Comparison of ENCODE assay signal across 8 cellular contexts in genomic region chr3:63864008-63864871, GRCh38. TPM values are rescaled to one million over a fixed set of nuclear protein-coding genes. Genes with fewer than 3 reads are reported as not detected.
DNase-seq lines count a peak whose midpoint lies in the region; ATAC-seq and TF ChIP-seq lines count a peak whose summit lies in the region.

No MANE protein-coding gene starts in this region.

- CTCF ChIA-PET in SK-N-SH (lab: Yijun Ruan, JAX): interaction anchor here (1.4 to 1.5 kb wide), 2 partner anchors 46 to 515 kb away, joined by 3 read pairs; partner anchors contain the start of gene C3orf49

- H3K9ac ChIP-seq in SK-N-SH: peak overlapping the region; percentile 89

- H3K4me3 ChIP-seq in SK-N-SH (ENCODE audit: low read depth in 2 of 2, low read length in 1 of 2) (peak overlapping the region; percentile 85 to 89), sigmoid colon (peak overlapping the region; percentile 91 to 99 (median 97))

- no peak for TF ChIP-seq POLR2A in sigmoid colon (IDR thresholded peaks at IDR 0.05)

- H4K20me1 ChIP-seq in SK-N-SH (ENCODE audit: insufficient read depth): no peaks in the 10 kb centered on the region

- TF ChIP-seq RAD21 in SK-N-SH (IDR thresholded peaks at IDR 0.05; ENCODE audit: low read length): no peak

- 1% methylated on average over 22 of the region's 90 CpGs for WGBS in SK-N-SH (ENCODE audit: low lambda C conversion rate)
- WGBS in sigmoid colon, 2 donors: 0 to 1% methylated on average over 90 of the region's 90 CpGs

- H3K4me1 ChIP-seq in SK-N-SH (ENCODE audit: control insufficient read depth in 1 of 2, insufficient read depth in 2 of 2, low read depth in 1 of 2, low read length in 1 of 2): peaks cover 6% of the 10 kb centered on the region in 2 experiments; a peak in 2 of 4 replicates
- H3K4me1 ChIP-seq in sigmoid colon: peaks cover 0 to 31% (median 24%) of the 10 kb centered on the region in 4 donors

- no peaks in the 10 kb centered on the region for H3F3A ChIP-seq in SK-N-SH (replicated peaks; ENCODE audit: insufficient read depth)

- H3K79me2 ChIP-seq in SK-N-SH (ENCODE audit: insufficient read depth): peaks cover 90% of the 10 kb centered on the region

- H3K9me2 ChIP-seq in SK-N-SH: no peaks in the 10 kb centered on the region

- H3K9me3 ChIP-seq in SK-N-SH (no peaks in the 10 kb centered on the region), sigmoid colon (no peaks in the 10 kb centered on the region)

- intact Hi-C loops in sigmoid colon (cut with DNase I): loop anchor here (1.0 to 5.0 kb wide), 3 partner anchors 47 to 133 kb away; no protein-coding TSS in a partner anchor

- TF ChIP-seq CTCF in SK-N-SH (IDR thresholded peaks at IDR 0.05): no peak
- TF ChIP-seq CTCF in sigmoid colon (IDR thresholded peaks at IDR 0.05): no peak

- in situ Hi-C loops in ACHN (cut with HindIII; ENCODE audit: low pct_ligation_motif_present, low pct_unique_long_range_greater_than_20kb, low sequenced_read_pairs): no loop called here

- H2AFZ ChIP-seq in SK-N-SH (ENCODE audit: low read depth): peak overlapping the region; percentile 65; the same call in 1 of the 2 replicates

- H3K27ac ChIP-seq in SK-N-SH (ENCODE audit: low read depth in 2 of 2, low read length in 1 of 2): peak overlapping the region; percentile 51 to 78; a peak in 3 of 4 replicates
- H3K27ac ChIP-seq in sigmoid colon: peak overlapping the region; percentile 84 to 95 (median 94)

- ATAC-seq in GM18867 (IDR thresholded peaks at IDR 0.05; ENCODE audit: unreplicated experiment) (peak; percentile 57), HG03066 (IDR thresholded peaks at IDR 0.05; ENCODE audit: low read depth, unreplicated experiment) (peak; percentile 40)

- peaks cover 0 to 14% of the 10 kb centered on the region in 2 experiments for H3K36me3 ChIP-seq in SK-N-SH (replicated peaks in 1 of 2; ENCODE audit: control insufficient read depth in 1 of 2, insufficient read depth in 2 of 2, low read length in 1 of 2)
- H3K36me3 ChIP-seq in sigmoid colon: no peaks in the 10 kb centered on the region

- POLR2A ChIA-PET in SK-N-SH (lab: Yijun Ruan, JAX): interaction anchor here (0.6 kb wide), 1 partner anchor 521 kb away, joined by 3 read pairs; no protein-coding TSS in a partner anchor

- TF ChIP-seq EP300 in SK-N-SH (IDR thresholded peaks at IDR 0.05; ENCODE audit: borderline replicate concordance in 1 of 2, low read depth in 1 of 2, low read length in 1 of 2) (no peak), sigmoid colon (IDR thresholded peaks at IDR 0.05) (no peak)

- peak overlapping the region; percentile 87 for H3K4me2 ChIP-seq in SK-N-SH

- no peaks in the 10 kb centered on the region for H3K27me3 ChIP-seq in SK-N-SH (ENCODE audit: insufficient read depth)
- no peaks in the 10 kb centered on the region for H3K27me3 ChIP-seq in sigmoid colon

- DNase-seq in ACHN (peak; percentile 32), SK-N-SH (peak; percentile 85), amygdala (lab: John Stamatoyannopoulos, UW) (peak in 31 of 56 donors; percentile 3 to 56 (median 29)), hypothalamus (lab: John Stamatoyannopoulos, UW) (peak in 33 of 51 donors; percentile 2 to 55 (median 27)), sigmoid colon (no peak), HuH-7 (ENCODE audit: low spot score) (no peak)

TF ChIP-seq in SK-N-SH, 30 proteins besides CTCF, POLR2A, EP300 and RAD21 (continues in another document):
- TF ChIP-seq IRF3 (IDR thresholded peaks at IDR 0.05; ENCODE audit: low read depth, low read length) (no peak), CHD2 (IDR thresholded peaks at IDR 0.05; ENCODE audit: low read length, partially characterized antibody) (no peak), FOSL2 (IDR thresholded peaks at IDR 0.05; ENCODE audit: borderline replicate concordance, low read depth) (no peak), NFIC (IDR thresholded peaks at IDR 0.05; ENCODE audit: borderline replicate concordance) (no peak), ZBTB33 (IDR thresholded peaks at IDR 0.05; ENCODE audit: borderline replicate concordance, low read depth) (no peak), MXI1 (IDR thresholded peaks at IDR 0.05; ENCODE audit: low read depth, low read length) (0 out of 2 replicates have a peak, but pooled peaks have one; percentile 40), GABPA (IDR thresholded peaks at IDR 0.05; ENCODE audit: low read depth) (peak; percentile 24; the same call in 1 of the 2 replicates), REST (IDR thresholded peaks at IDR 0.05; ENCODE audit: low read depth, low read length) (no peak), RXRA (IDR thresholded peaks at IDR 0.05; ENCODE audit: borderline replicate concordance, low read depth) (no peak), NRF1 (IDR thresholded peaks at IDR 0.05; ENCODE audit: low read depth, low read length) (no peak), ELF1 (IDR thresholded peaks at IDR 0.05) (no peak), SIN3A (IDR thresholded peaks at IDR 0.05; ENCODE audit: borderline replicate concordance, low read depth, low read length) (peak; percentile 9; the same call in 1 of the 2 replicates)

RNA-seq across cellular contexts. Expression of gene ATXN7, which starts 0.6 kb away (rescaled TPM):
- polyA plus RNA-seq in SK-N-SH (2012; rRNA removed) (6.2 and 8.5 TPM in 2 replicates), sigmoid colon (10 to 100 TPM in 1 of 3 donors, 1 to 10 TPM in 2; 2.1 to 12.7 (median 4.8) TPM)
- polyA plus RNA-seq in SK-N-SH (2012; cell fraction: cytosol; rRNA removed): 2.7 and 3.2 TPM in 2 replicates
- polyA plus RNA-seq in SK-N-SH (2012; cell fraction: nucleus; rRNA removed): 33.9 and 34.8 TPM in 2 replicates
- 10 to 100 TPM; 17.8 to 32.7 (median 27.3) TPM for total RNA-seq in sigmoid colon

RNA-seq across cellular contexts. Expression of gene THOC7, which starts 0.6 kb away (rescaled TPM):
- 35.6 and 35.9 TPM in 2 replicates for polyA plus RNA-seq in SK-N-SH (2012; rRNA removed)
- 61.9 and 94.1 TPM in 2 replicates for polyA plus RNA-seq in SK-N-SH (2012; cell fraction: cytosol; rRNA removed)
- polyA plus RNA-seq in SK-N-SH (2012; cell fraction: nucleus; rRNA removed): 7.9 and 12.4 TPM in 2 replicates
- 100 to 1,000 TPM in 3 of 4 donors, 10 to 100 TPM in 1; 76.6 to 129 (median 115) TPM for total RNA-seq in sigmoid colon
- 100 to 1,000 TPM in 2 of 3 donors, 10 to 100 TPM in 1; 59.7 to 113 (median 109) TPM for polyA plus RNA-seq in sigmoid colon

RNA-seq across cellular contexts. Expression of gene C3orf49, which starts 45.1 kb away (rescaled TPM):
- not detected in 2 replicates for polyA plus RNA-seq in SK-N-SH (2012; rRNA removed)
- not detected in 2 replicates for polyA plus RNA-seq in SK-N-SH (2012; cell fraction: cytosol; rRNA removed)
- not detected in 2 replicates for polyA plus RNA-seq in SK-N-SH (2012; cell fraction: nucleus; rRNA removed)
- not detected for total RNA-seq in sigmoid colon
- polyA plus RNA-seq in sigmoid colon: not detected

RNA-seq across cellular contexts. Expression of gene SCAANT1, which starts 47.9 kb away (rescaled TPM):
- polyA plus RNA-seq in SK-N-SH (2012; rRNA removed) (not detected in 2 replicates), sigmoid colon (not detected)
- not detected in 2 replicates for polyA plus RNA-seq in SK-N-SH (2012; cell fraction: cytosol; rRNA removed)
- not detected in 2 replicates for polyA plus RNA-seq in SK-N-SH (2012; cell fraction: nucleus; rRNA removed)
- not detected for total RNA-seq in sigmoid colon

Comparison
In these comparisons a context has a peak if more than half of its experiments do, and no peak if none do; other contexts are left out.
1. DNase-seq: peak in ACHN (single experiment), SK-N-SH (single experiment), amygdala (31 of 56) and hypothalamus (33 of 51); none in sigmoid colon (single experiment) and HuH-7 (single experiment).